In the genomic region with DNA sequence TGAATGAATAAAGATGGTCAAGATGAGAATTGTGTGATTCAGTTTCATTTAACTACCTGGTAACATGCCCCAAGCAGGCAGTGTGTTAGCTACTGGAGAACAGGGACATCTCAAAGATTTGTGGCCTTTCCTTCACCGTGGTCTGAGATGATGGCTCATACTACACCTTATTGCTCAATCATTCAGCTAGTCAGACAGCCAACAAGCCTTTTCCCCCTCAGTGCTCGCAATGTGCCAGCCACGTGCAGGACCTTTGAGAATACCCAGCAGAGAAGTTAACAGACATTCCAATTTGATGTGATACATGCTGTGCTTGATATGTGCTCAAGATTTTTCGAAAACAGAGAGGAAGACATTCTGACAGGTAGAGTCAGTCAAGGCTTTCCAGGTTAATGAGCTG, we compare ENCODE assay signal across 16 cellular contexts.
"Had no signal": no experiment of that assay in that cellular context is flagged by ENCODE, and none has a peak within 500 bp of the region (broad histone marks: within the 10 kb centered on the region; RNA-seq: fewer than 3 reads in every experiment).

No MANE protein-coding gene starts in this region.

- H3K27ac ChIP-seq: cardiac muscle cell, colonic mucosa, heart right ventricle, ovary, thoracic aorta had no signal

- H3K4me3 ChIP-seq: cardiac muscle cell, colonic mucosa, heart right ventricle, ovary, thoracic aorta had no signal

- ATAC-seq: heart right ventricle, left ventricle myocardium superior had no signal

- DNase-seq: activated CD4-positive, alpha-beta T cell treated with anti-CD3 and anti-CD28 coated beads, Interleukin-2, amount 50 U/mL, for 48 hours; activated CD4-positive, CD25-positive, alpha-beta regulatory T cell treated with anti-CD3 and anti-CD28 coated beads, Interleukin-2, amount 50 U/mL, for 72 hours; activated naive CD8-positive, alpha-beta T cell treated with anti-CD3 and anti-CD28 coated beads, Interleukin-2, amount 10 ng/mL, durations not matched to agents 7 days and 5 days; activated T-cell treated with anti-CD3 and anti-CD28 coated beads, Interleukin-2, amount 50 U/mL, for 48 hours; aorta; colonic mucosa; heart right ventricle; kidney; left ventricle myocardium superior; ovary; stimulated activated CD4-positive, alpha-beta T cell treated with anti-CD3 and anti-CD28 coated beads, Interleukin-15, amount 100 ng/mL, for 24 hours; stimulated activated CD4-positive, alpha-beta T cell treated with anti-CD3 and anti-CD28 coated beads, Interleukin-4, amount 100 ng/mL, for 24 hours; T-helper 2 cell had no signal

- H3K27me3 ChIP-seq: cardiac muscle cell, colonic mucosa, heart right ventricle, ovary had no signal

- H3K4me1 ChIP-seq: colonic mucosa, heart right ventricle had no signal

- H3K36me3 ChIP-seq: cardiac muscle cell, colonic mucosa, heart right ventricle, ovary, thoracic aorta had no signal

- H3K9me3 ChIP-seq: colonic mucosa, heart right ventricle, ovary, thoracic aorta had no signal

- FAIRE-seq: frontal cortex, kidney had no signal
